ENCODE assay signal across 8 cellular contexts in genomic region chrX:115233497-115234219, GRCh38. TPM values are rescaled to one million over a fixed set of nuclear protein-coding genes. Genes with fewer than 3 reads are reported as not detected.
A peak's percentile ranks its signal among the peaks of the same experiment; 100 is the strongest.
DNase-seq lines count a peak whose midpoint lies in the region; ATAC-seq and TF ChIP-seq lines count a peak whose summit lies in the region.

Gene LRCH2, minus strand, starts transcription at chrX:115234096. Its CDS starts 55 bp downstream, at chrX:115234041.

- no peaks in the 10 kb centered on the region for H3K36me3 Mint-ChIP-seq in CD14-positive monocyte
- no peaks in the 10 kb centered on the region for H3K36me3 Mint-ChIP-seq in activated T-helper 1 cell treated with anti-CD3 and anti-CD28 coated beads, Interleukin-12 subunit alpha, Interleukin-12 subunit beta, Interleukin-2, Interleukin-4 antibody, amounts not matched to agents 30 ng/mL and 10 ng/mL and 1 ng/mL, durations not matched to agents 14 hours and 24 hours and 36 hours (ENCODE audit: low read depth)

- H3K9me2 ChIP-seq in GM23248 (ENCODE audit: insufficient read depth) = no peaks in the 10 kb centered on the region

- H3K4me3 ChIP-seq in GM23248 (peak within 1 kb of the TSS; percentile 78), right cardiac atrium (ENCODE audit: low read length) (peak within 1 kb of the TSS; percentile 65), sigmoid colon (peak within 1 kb of the TSS; percentile 61 to 70 (median 66))

- H3K9ac ChIP-seq in GM23248 = peak within 1 kb of the TSS; percentile 51

- H4K20me1 ChIP-seq in GM23248 (ENCODE audit: insufficient read depth) = no peaks in the 10 kb centered on the region

- no peaks in the 10 kb centered on the region for H3K4me1 Mint-ChIP-seq in CD14-positive monocyte
- H3K4me1 Mint-ChIP-seq in activated T-helper 1 cell treated with anti-CD3 and anti-CD28 coated beads, Interleukin-12 subunit alpha, Interleukin-12 subunit beta, Interleukin-2, Interleukin-4 antibody, amounts not matched to agents 30 ng/mL and 10 ng/mL and 1 ng/mL, durations not matched to agents 14 hours and 24 hours and 36 hours (ENCODE audit: low read depth) = no peaks in the 10 kb centered on the region

- H3K4me3 Mint-ChIP-seq in CD14-positive monocyte = peak within 1 kb of the TSS in 1 of 2 donors; percentile 51
- H3K4me3 Mint-ChIP-seq in activated T-helper 1 cell treated with anti-CD3 and anti-CD28 coated beads, Interleukin-12 subunit alpha, Interleukin-12 subunit beta, Interleukin-2, Interleukin-4 antibody, amounts not matched to agents 30 ng/mL and 10 ng/mL and 1 ng/mL, durations not matched to agents 14 hours and 24 hours and 36 hours = no peak within 1 kb of the TSS

- H3K36me3 ChIP-seq in GM23248 (ENCODE audit: low read depth) (no peaks in the 10 kb centered on the region), sigmoid colon (no peaks in the 10 kb centered on the region)

- TF ChIP-seq EP300 in sigmoid colon (IDR thresholded peaks at IDR 0.05) = no peak

- DNase-seq in GM23248 = peak; percentile 52
- DNase-seq in right cardiac atrium = peak; percentile 32 to 77 (median 61)
- DNase-seq in sigmoid colon = peak; percentile 66
- DNase-seq in CD14-positive monocyte (ENCODE audit: low spot score) = no peak
- DNase-seq in middle frontal gyrus (ENCODE audit: extremely low spot score, low spot score) = no peak
- no peak for DNase-seq in mesenteric fat pad (ENCODE audit: low spot score)
- DNase-seq in activated T-helper 1 cell treated with anti-CD3 and anti-CD28 coated beads, Interleukin-12 subunit alpha, Interleukin-12 subunit beta, Interleukin-2, Interleukin-4 antibody, amounts not matched to agents 30 ng/mL and 10 ng/mL and 1 ng/mL, durations not matched to agents 14 hours and 24 hours and 36 hours (ENCODE audit: low spot score) = no peak

- H3K27me3 Mint-ChIP-seq in CD14-positive monocyte (ENCODE audit: low read depth in 3 of 3) = peaks cover 24 to 40% (median 33%) of the 10 kb centered on the region in 3 donors
- H3K27me3 Mint-ChIP-seq in activated T-helper 1 cell treated with anti-CD3 and anti-CD28 coated beads, Interleukin-12 subunit alpha, Interleukin-12 subunit beta, Interleukin-2, Interleukin-4 antibody, amounts not matched to agents 30 ng/mL and 10 ng/mL and 1 ng/mL, durations not matched to agents 14 hours and 24 hours and 36 hours (ENCODE audit: insufficient read depth) = peaks cover 25% of the 10 kb centered on the region

- no peak for TF ChIP-seq CTCF in sigmoid colon (IDR thresholded peaks at IDR 0.05)
- TF ChIP-seq CTCF in CD14-positive monocyte (IDR thresholded peaks at IDR 0.05) = no peak

- H3K4me1 ChIP-seq in GM23248 (ENCODE audit: insufficient read depth) (no peaks in the 10 kb centered on the region), right cardiac atrium (ENCODE audit: control insufficient read depth, insufficient read depth, low read length) (no peaks in the 10 kb centered on the region), sigmoid colon (peaks cover 0 to 48% (median 6%) of the 10 kb centered on the region in 4 donors)

- H2AFZ ChIP-seq in GM23248 = peak within 1 kb of the TSS; percentile 78

- WGBS in GM23248 (ENCODE audit: low coverage in 1 of 2, low lambda C conversion rate in 2 of 2, missing lambda C conversion rate in 2 of 2), 2 experiments = 0 to 1% methylated on average over 6 to 27 of the region's 52 CpGs
- under 1% methylated on average over 50 of the region's 52 CpGs for WGBS in right cardiac atrium
- 2 to 12% methylated on average over 51 to 52 of the region's 52 CpGs for WGBS in sigmoid colon, 2 donors

- H3K9me3 Mint-ChIP-seq in CD14-positive monocyte = peaks cover 0 to 7% (median 0%) of the 10 kb centered on the region in 7 donors
- H3K9me3 Mint-ChIP-seq in activated T-helper 1 cell treated with anti-CD3 and anti-CD28 coated beads, Interleukin-12 subunit alpha, Interleukin-12 subunit beta, Interleukin-2, Interleukin-4 antibody, amounts not matched to agents 30 ng/mL and 10 ng/mL and 1 ng/mL, durations not matched to agents 14 hours and 24 hours and 36 hours = no peaks in the 10 kb centered on the region

- TF ChIP-seq POLR2A in sigmoid colon (IDR thresholded peaks at IDR 0.05) = no peak

- no peaks in the 10 kb centered on the region for H3K79me2 ChIP-seq in GM23248 (ENCODE audit: insufficient read depth)

- H3K27ac Mint-ChIP-seq in CD14-positive monocyte = peak within 1 kb of the TSS in 1 of 7 donors; percentile 82
- no peak within 1 kb of the TSS for H3K27ac Mint-ChIP-seq in activated T-helper 1 cell treated with anti-CD3 and anti-CD28 coated beads, Interleukin-12 subunit alpha, Interleukin-12 subunit beta, Interleukin-2, Interleukin-4 antibody, amounts not matched to agents 30 ng/mL and 10 ng/mL and 1 ng/mL, durations not matched to agents 14 hours and 24 hours and 36 hours

- H3F3A ChIP-seq in GM23248 (ENCODE audit: insufficient read depth) = no peaks in the 10 kb centered on the region

- intact Hi-C loops in right cardiac atrium (cut with DNase I) = no loop called here
- intact Hi-C loops in sigmoid colon (cut with DNase I) = no loop called here
- intact Hi-C loops in CD14-positive monocyte (cut with micrococcal nuclease) = no loop called here
- intact Hi-C loops in activated T-helper 1 cell treated with anti-CD3 and anti-CD28 coated beads, Interleukin-12 subunit alpha, Interleukin-12 subunit beta, Interleukin-2, Interleukin-4 antibody, amounts not matched to agents 30 ng/mL and 10 ng/mL and 1 ng/mL, durations not matched to agents 14 hours and 24 hours and 36 hours (cut with micrococcal nuclease) = no loop called here

- no peaks in the 10 kb centered on the region for H3K9me3 ChIP-seq in GM23248 (ENCODE audit: low read depth)
- no peaks in the 10 kb centered on the region for H3K9me3 ChIP-seq in right cardiac atrium (ENCODE audit: control insufficient read depth, low read length)
- no peaks in the 10 kb centered on the region for H3K9me3 ChIP-seq in sigmoid colon

- H3K27ac ChIP-seq in GM23248 (no peak within 1 kb of the TSS), right cardiac atrium (ENCODE audit: low read length) (peak within 1 kb of the TSS; percentile 42), sigmoid colon (peak within 1 kb of the TSS; percentile 69 to 86 (median 84))

- H3K27me3 ChIP-seq in GM23248 (replicated peaks; ENCODE audit: insufficient read depth) (no peaks in the 10 kb centered on the region), right cardiac atrium (ENCODE audit: control insufficient read depth, insufficient read depth) (no peaks in the 10 kb centered on the region), sigmoid colon (no peaks in the 10 kb centered on the region)

- peak; percentile 85 for ATAC-seq in SK-N-SH treated with all-trans-retinoic acid at 6 μM for 48 hours
- ATAC-seq in right cardiac atrium = peak; percentile 85 to 87

- peak within 1 kb of the TSS; percentile 55 for H3K4me2 ChIP-seq in GM23248 (ENCODE audit: unreplicated experiment)

- in situ Hi-C loops in GM23248 (cut with MboI) = no loop called here

TF ChIP-seq in SK-N-SH treated with all-trans-retinoic acid at 6 μM for 48 hours, 23 proteins besides CTCF, POLR2A, EP300 and RAD21:
- TF ChIP-seq SNAI2 (CRISPR knock-in tag; IDR thresholded peaks at IDR 0.05) = no peak
- TF ChIP-seq, protein P1, sequence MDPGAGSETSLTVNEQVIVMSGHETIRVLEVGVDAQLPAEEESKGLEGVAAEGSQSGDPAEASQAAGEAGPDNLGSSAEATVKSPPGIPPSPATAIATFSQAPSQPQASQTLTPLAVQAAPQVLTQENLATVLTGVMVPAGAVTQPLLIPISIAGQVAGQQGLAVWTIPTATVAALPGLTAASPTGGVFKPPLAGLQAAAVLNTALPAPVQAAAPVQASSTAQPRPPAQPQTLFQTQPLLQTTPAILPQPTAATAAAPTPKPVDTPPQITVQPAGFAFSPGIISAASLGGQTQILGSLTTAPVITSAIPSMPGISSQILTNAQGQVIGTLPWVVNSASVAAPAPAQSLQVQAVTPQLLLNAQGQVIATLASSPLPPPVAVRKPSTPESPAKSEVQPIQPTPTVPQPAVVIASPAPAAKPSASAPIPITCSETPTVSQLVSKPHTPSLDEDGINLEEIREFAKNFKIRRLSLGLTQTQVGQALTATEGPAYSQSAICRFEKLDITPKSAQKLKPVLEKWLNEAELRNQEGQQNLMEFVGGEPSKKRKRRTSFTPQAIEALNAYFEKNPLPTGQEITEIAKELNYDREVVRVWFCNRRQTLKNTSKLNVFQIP (CRISPR knock-in tag; IDR thresholded peaks at IDR 0.05; ENCODE audit: borderline replicate concordance, low read depth) = no peak
- no peak for TF ChIP-seq ZNF70 (CRISPR knock-in tag; IDR thresholded peaks at IDR 0.05)
- TF ChIP-seq ISL1 (CRISPR knock-in tag; IDR thresholded peaks at IDR 0.05) = no peak
- no peak for TF ChIP-seq CREB5 (CRISPR knock-in tag; IDR thresholded peaks at IDR 0.05; ENCODE audit: low read depth)
- TF ChIP-seq TCF4 (CRISPR knock-in tag; IDR thresholded peaks at IDR 0.05; ENCODE audit: borderline replicate concordance) = no peak
- TF ChIP-seq CSDC2 (CRISPR knock-in tag; IDR thresholded peaks at IDR 0.05) = no peak
- TF ChIP-seq OSR1 (CRISPR knock-in tag; IDR thresholded peaks at IDR 0.05) = no peak
- no peak for TF ChIP-seq PPARA (CRISPR knock-in tag; IDR thresholded peaks at IDR 0.05; ENCODE audit: borderline replicate concordance)
- TF ChIP-seq TOX (CRISPR knock-in tag; IDR thresholded peaks at IDR 0.05; ENCODE audit: borderline replicate concordance) = no peak
- TF ChIP-seq ZFP3 (CRISPR knock-in tag; IDR thresholded peaks at IDR 0.05) = no peak
- no peak for TF ChIP-seq RARB (CRISPR knock-in tag; IDR thresholded peaks at IDR 0.05)
- TF ChIP-seq BACH2 (CRISPR knock-in tag; IDR thresholded peaks at IDR 0.05; ENCODE audit: borderline replicate concordance) = no peak
TF ChIP-seq in SK-N-SH treated with all-trans-retinoic acid at 6 μM for 48 hours: peak in this region for 0.

RNA-seq across cellular contexts. Expression of gene LRCH2, which starts in this region (rescaled TPM):
- 2.3 and 2.4 TPM in 2 replicates for total RNA-seq in GM23248 (2014; rRNA removed; shearing (Covaris generic))
- polyA plus RNA-seq in GM23248 (2016; fragmentation: Nextera tagmentation; extraction: Ambion mirVana) (1.0 and 1.1 TPM in 2 replicates), right cardiac atrium (3.6 TPM), sigmoid colon (1 to 10 TPM in 2 of 3 donors, under 1 TPM in 1; 0.23 to 1.2 (median 1.2) TPM), CD14-positive monocyte (not detected)
- total RNA-seq in right cardiac atrium (1 to 10 TPM; 5.7 to 8.5 (median 7.6) TPM), sigmoid colon (10 to 100 TPM; 31.9 to 48.2 (median 40.9) TPM), mesenteric fat pad (2.6 TPM)
- total RNA-seq in activated T-helper 1 cell treated with anti-CD3 and anti-CD28 coated beads, Interleukin-12 subunit alpha, Interleukin-12 subunit beta, Interleukin-2, Interleukin-4 antibody, amounts not matched to agents 30 ng/mL and 10 ng/mL and 1 ng/mL, durations not matched to agents 14 hours and 24 hours and 36 hours = not detected in 2 replicates

Comparison
In these comparisons a context has a peak if more than half of its experiments do, and no peak if none do; other contexts are left out.
1. DNase-seq: peak in GM23248 (single experiment), right cardiac atrium (3 of 3) and sigmoid colon (single experiment); none in CD14-positive monocyte (single experiment), middle frontal gyrus (single experiment), mesenteric fat pad (single experiment) and activated T-helper 1 cell treated with anti-CD3 and anti-CD28 coated beads, Interleukin-12 subunit alpha, Interleukin-12 subunit beta, Interleukin-2, Interleukin-4 antibody, amounts not matched to agents 30 ng/mL and 10 ng/mL and 1 ng/mL, durations not matched to agents 14 hours and 24 hours and 36 hours (single experiment).
2. Peak in every context shown above with its lines, with median percentiles within 50 percentile points of each other: H3K4me3 ChIP-seq.